8 cellular contexts compared by ENCODE assay signal in the genomic region with DNA sequence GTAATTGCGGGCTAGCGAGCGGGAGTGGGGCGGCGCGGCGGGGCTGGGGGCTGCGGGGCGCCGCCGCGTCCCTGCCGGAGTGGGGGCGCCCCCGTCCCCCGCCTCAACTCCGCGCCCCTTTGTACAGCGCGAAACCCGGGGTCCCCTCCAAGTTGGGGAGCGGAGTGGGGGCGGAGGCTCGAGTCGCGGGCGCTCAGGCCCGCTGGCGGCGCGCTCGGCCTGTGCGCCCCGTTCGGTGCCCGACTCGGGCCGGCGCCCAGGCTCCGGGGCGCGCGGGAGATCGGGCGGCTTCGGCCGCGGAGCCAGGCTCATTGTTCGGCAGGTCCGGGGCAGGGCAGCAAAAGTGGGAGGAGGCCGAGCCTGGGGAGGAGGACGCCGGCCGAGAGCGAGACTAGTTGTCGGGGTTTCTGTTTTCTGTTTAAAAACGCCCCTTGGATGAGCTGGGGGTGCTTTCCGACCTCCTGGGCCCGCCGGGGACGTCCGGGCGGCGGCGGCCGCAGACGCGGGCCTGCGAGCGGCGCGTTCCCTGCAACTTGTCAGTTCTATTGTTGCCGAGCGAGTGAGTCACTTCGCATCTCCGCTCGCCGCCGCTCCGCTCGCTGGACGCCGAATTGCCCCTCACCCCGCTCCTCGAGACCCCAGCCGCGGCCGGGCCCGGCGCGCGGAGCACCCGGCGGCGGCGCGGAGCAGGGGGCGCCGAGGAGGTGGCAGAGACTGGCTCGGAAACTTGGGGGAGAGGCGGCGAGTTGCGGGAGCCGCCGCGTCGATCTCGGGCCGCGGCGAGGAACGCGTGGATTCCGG. TPM values are rescaled to one million over a fixed set of nuclear protein-coding genes. Genes with fewer than 3 reads are reported as not detected.
DNase-seq lines count a peak whose midpoint lies in the region; ATAC-seq, FAIRE-seq and TF ChIP-seq lines count a peak whose summit lies in the region.

No MANE protein-coding gene starts in this region.

- H3K36me3 ChIP-seq in OCI-LY1 (ENCODE audit: insufficient read depth, low read length) (peaks cover 31% of the 10 kb centered on the region), stomach smooth muscle (ENCODE audit: control insufficient read depth in 2 of 2, insufficient read depth in 2 of 2, low read length in 2 of 2) (no peaks in the 10 kb centered on the region)

- no peak for FAIRE-seq in A549 (lab: Jason Lieb, UNC)

- peak in 1 of 2 experiments; percentile 14; a peak in 1 of 5 replicates for TF ChIP-seq RAD21 in A549 (conservative IDR thresholded peaks at IDR 0.05 in 1 of 2, IDR thresholded peaks at IDR 0.05 in 1 of 2)

- peak overlapping the region; percentile 82 for H3K4me2 ChIP-seq in A549
- peak overlapping the region; percentile 77 for H3K4me2 ChIP-seq in OCI-LY1 (ENCODE audit: low read length)

- no peak for TF ChIP-seq EP300 in A549 (IDR thresholded peaks at IDR 0.05)

- H3K27me3 Mint-ChIP-seq in activated T-helper 17 cell treated with anti-CD3 and anti-CD28 coated beads, Interleukin-2, amount 50 U/mL, for 72 hours = no peaks in the 10 kb centered on the region
- no peaks in the 10 kb centered on the region for H3K27me3 Mint-ChIP-seq in nephron (ENCODE audit: low read depth)

- H3K4me1 Mint-ChIP-seq in activated T-helper 17 cell treated with anti-CD3 and anti-CD28 coated beads, Interleukin-2, amount 50 U/mL, for 72 hours = peaks cover 21% of the 10 kb centered on the region
- peaks cover 49% of the 10 kb centered on the region for H3K4me1 Mint-ChIP-seq in nephron

- H3K4me3 ChIP-seq in A549 = peak overlapping the region; percentile 99
- H3K4me3 ChIP-seq in OCI-LY1 (ENCODE audit: low read depth, low read length, poor library complexity, severe bottlenecking) = peak overlapping the region; percentile 69
- H3K4me3 ChIP-seq in stomach smooth muscle (ENCODE audit: low read length in 2 of 2) = peak overlapping the region; percentile 83 to 89

- no peaks in the 10 kb centered on the region for H3K9me2 ChIP-seq in OCI-LY1 (ENCODE audit: low read depth, low read length)

- peak overlapping the region; percentile 76 for H3K27ac Mint-ChIP-seq in activated T-helper 17 cell treated with anti-CD3 and anti-CD28 coated beads, Interleukin-2, amount 50 U/mL, for 72 hours
- H3K27ac Mint-ChIP-seq in nephron = peak overlapping the region; percentile 96 to 97 (median 97)

- POLR2A ChIA-PET in A549 (lab: Yijun Ruan, JAX) = interaction anchor here (0.7 to 3.4 kb wide), 10 partner anchors 10 to 217 kb away, joined by 3 to 81 read pairs (median 3); a partner anchor contains a TSS

- peaks cover 51% of the 10 kb centered on the region for H3K4me1 ChIP-seq in A549
- peaks cover 51% of the 10 kb centered on the region for H3K4me1 ChIP-seq in OCI-LY1 (ENCODE audit: insufficient read depth, low read length, severe bottlenecking)
- H3K4me1 ChIP-seq in stomach smooth muscle (ENCODE audit: control insufficient read depth, insufficient read depth, low read length) = peaks cover 13% of the 10 kb centered on the region

- H3K27ac ChIP-seq in A549 (peak overlapping the region; percentile 96 to 99), OCI-LY1 (ENCODE audit: low read depth, low read length, poor library complexity, severe bottlenecking) (peak overlapping the region; percentile 72), stomach smooth muscle (ENCODE audit: low read length) (peak overlapping the region; percentile 93)

- H3K9ac ChIP-seq in OCI-LY1 (ENCODE audit: low read length) (peak overlapping the region; percentile 95), stomach smooth muscle (ENCODE audit: low read length in 2 of 2) (peak overlapping the region; percentile 84 to 91)

- peak; percentile 61 for TF ChIP-seq POLR2A in A549 (IDR thresholded peaks at IDR 0.05; ENCODE audit: low read length)

- no peak overlapping the region for H2AFZ ChIP-seq in OCI-LY1 (ENCODE audit: low read length)

- CTCF ChIA-PET in A549 (lab: Yijun Ruan, JAX) = interaction anchor here (0.6 to 3.0 kb wide), 31 partner anchors 8 to 608 kb away, joined by 3 to 20 read pairs (median 5); no protein-coding TSS in a partner anchor

- H3K4me3 Mint-ChIP-seq in activated T-helper 17 cell treated with anti-CD3 and anti-CD28 coated beads, Interleukin-2, amount 50 U/mL, for 72 hours = peak overlapping the region; percentile 80
- peak overlapping the region; percentile 93 to 97 (median 94) for H3K4me3 Mint-ChIP-seq in nephron

- peaks cover 36% of the 10 kb centered on the region for H3K36me3 Mint-ChIP-seq in activated T-helper 17 cell treated with anti-CD3 and anti-CD28 coated beads, Interleukin-2, amount 50 U/mL, for 72 hours (ENCODE audit: low read depth)
- H3K36me3 Mint-ChIP-seq in nephron (ENCODE audit: low read depth) = peaks cover 64% of the 10 kb centered on the region

- ATAC-seq in A549 (peak; percentile 36 to 61), GM18511 (IDR thresholded peaks at IDR 0.05; ENCODE audit: unreplicated experiment) (peak; percentile 33), HG03025 (IDR thresholded peaks at IDR 0.05; ENCODE audit: low FRiP score, unreplicated experiment) (peak; percentile 41)
- ATAC-seq in activated T-helper 17 cell treated with anti-CD3 and anti-CD28 coated beads, Interleukin-2, amount 50 U/mL, for 72 hours (replicated peaks) = peak; percentile 47

- H3K9me3 Mint-ChIP-seq in activated T-helper 17 cell treated with anti-CD3 and anti-CD28 coated beads, Interleukin-2, amount 50 U/mL, for 72 hours = no peaks in the 10 kb centered on the region
- peaks cover 13% of the 10 kb centered on the region for H3K9me3 Mint-ChIP-seq in nephron

- peaks cover 53% of the 10 kb centered on the region for H3K79me2 ChIP-seq in OCI-LY1 (ENCODE audit: insufficient read depth, low read length)

- no peak; the same call in 2 of the 3 replicates for TF ChIP-seq CTCF in A549 (IDR thresholded peaks at IDR 0.05)
- TF ChIP-seq CTCF in OCI-LY1 (IDR thresholded peaks at IDR 0.05; ENCODE audit: low read length) = no peak
- TF ChIP-seq CTCF in nephron (IDR thresholded peaks at IDR 0.05; ENCODE audit: unreplicated experiment in 3 of 3) = no peak

- no peaks in the 10 kb centered on the region for H4K20me1 ChIP-seq in OCI-LY1 (ENCODE audit: insufficient read depth, low read length)

- H3K27me3 ChIP-seq in OCI-LY1 (ENCODE audit: insufficient read depth, low read length) (no peaks in the 10 kb centered on the region), stomach smooth muscle (ENCODE audit: control insufficient read depth in 1 of 2, insufficient read depth in 2 of 2, low read length in 2 of 2) (no peaks in the 10 kb centered on the region)

- WGBS in A549 (ENCODE audit: missing lambda C conversion rate) = under 1% methylated on average over 58 of the region's 114 CpGs

- H3K9me3 ChIP-seq in A549 (no peaks in the 10 kb centered on the region), OCI-LY1 (ENCODE audit: low read length) (no peaks in the 10 kb centered on the region), stomach smooth muscle (ENCODE audit: control insufficient read depth in 2 of 2, low read length in 2 of 2) (no peaks in the 10 kb centered on the region)

- no peaks in the 10 kb centered on the region for H3F3A ChIP-seq in OCI-LY1 (ENCODE audit: insufficient read depth, low read length)

- DNase-seq in A549 (ENCODE audit: low read depth in 1 of 2, low spot score in 1 of 2) (peak; percentile 59 to 75), fibroblast of gingiva (ENCODE audit: low read depth) (peak; percentile 60)

TF ChIP-seq in A549, 52 proteins besides CTCF, POLR2A, EP300 and RAD21 (continues in another document):
- TF ChIP-seq POLR2AphosphoS2 (conservative IDR thresholded peaks at IDR 0.05; ENCODE audit: low read length) = no peak
- TF ChIP-seq MYC (IDR thresholded peaks at IDR 0.05; ENCODE audit: borderline replicate concordance, low read length) = 0 out of 2 replicates have a peak, but pooled peaks have one; percentile 26
- peak in 1 of 2 experiments; percentile 25; a peak in 1 of 5 replicates for TF ChIP-seq JUN (IDR thresholded peaks at IDR 0.05)
- TF ChIP-seq, protein P1, sequence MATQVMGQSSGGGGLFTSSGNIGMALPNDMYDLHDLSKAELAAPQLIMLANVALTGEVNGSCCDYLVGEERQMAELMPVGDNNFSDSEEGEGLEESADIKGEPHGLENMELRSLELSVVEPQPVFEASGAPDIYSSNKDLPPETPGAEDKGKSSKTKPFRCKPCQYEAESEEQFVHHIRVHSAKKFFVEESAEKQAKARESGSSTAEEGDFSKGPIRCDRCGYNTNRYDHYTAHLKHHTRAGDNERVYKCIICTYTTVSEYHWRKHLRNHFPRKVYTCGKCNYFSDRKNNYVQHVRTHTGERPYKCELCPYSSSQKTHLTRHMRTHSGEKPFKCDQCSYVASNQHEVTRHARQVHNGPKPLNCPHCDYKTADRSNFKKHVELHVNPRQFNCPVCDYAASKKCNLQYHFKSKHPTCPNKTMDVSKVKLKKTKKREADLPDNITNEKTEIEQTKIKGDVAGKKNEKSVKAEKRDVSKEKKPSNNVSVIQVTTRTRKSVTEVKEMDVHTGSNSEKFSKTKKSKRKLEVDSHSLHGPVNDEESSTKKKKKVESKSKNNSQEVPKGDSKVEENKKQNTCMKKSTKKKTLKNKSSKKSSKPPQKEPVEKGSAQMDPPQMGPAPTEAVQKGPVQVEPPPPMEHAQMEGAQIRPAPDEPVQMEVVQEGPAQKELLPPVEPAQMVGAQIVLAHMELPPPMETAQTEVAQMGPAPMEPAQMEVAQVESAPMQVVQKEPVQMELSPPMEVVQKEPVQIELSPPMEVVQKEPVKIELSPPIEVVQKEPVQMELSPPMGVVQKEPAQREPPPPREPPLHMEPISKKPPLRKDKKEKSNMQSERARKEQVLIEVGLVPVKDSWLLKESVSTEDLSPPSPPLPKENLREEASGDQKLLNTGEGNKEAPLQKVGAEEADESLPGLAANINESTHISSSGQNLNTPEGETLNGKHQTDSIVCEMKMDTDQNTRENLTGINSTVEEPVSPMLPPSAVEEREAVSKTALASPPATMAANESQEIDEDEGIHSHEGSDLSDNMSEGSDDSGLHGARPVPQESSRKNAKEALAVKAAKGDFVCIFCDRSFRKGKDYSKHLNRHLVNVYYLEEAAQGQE (IDR thresholded peaks at IDR 0.05) = no peak
- TF ChIP-seq, protein P2, sequence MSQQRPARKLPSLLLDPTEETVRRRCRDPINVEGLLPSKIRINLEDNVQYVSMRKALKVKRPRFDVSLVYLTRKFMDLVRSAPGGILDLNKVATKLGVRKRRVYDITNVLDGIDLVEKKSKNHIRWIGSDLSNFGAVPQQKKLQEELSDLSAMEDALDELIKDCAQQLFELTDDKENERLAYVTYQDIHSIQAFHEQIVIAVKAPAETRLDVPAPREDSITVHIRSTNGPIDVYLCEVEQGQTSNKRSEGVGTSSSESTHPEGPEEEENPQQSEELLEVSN (IDR thresholded peaks at IDR 0.05; ENCODE audit: borderline replicate concordance, low read depth) = peak; percentile 52; the same call in 1 of the 2 replicates

RNA-seq across cellular contexts. Expression of a gene that starts 0.7 kb away (rescaled TPM):
- polyA plus RNA-seq in A549 (2011; rRNA removed) = 121 and 165 TPM in 2 replicates
- 28.5 and 37.2 TPM in 2 replicates for polyA plus RNA-seq in A549 (2012; cell fraction: cytosol; rRNA removed)
- polyA plus RNA-seq in A549 (2012; cell fraction: nucleus; rRNA removed) = 18.7 and 21.9 TPM in 2 replicates
- polyA plus RNA-seq in A549 (2017; fragmentation: RNase III; extraction: RNeasy Plus Mini Kit Qiagen cat#74134 plus additional on column Dnase treatment) = 34.1 to 36.3 TPM (median 35.5 TPM) in 3 replicates
- 247 and 252 TPM in 2 replicates for polyA minus RNA-seq in A549 (2011; rRNA and poly(A)+ RNA removed)
- total RNA-seq in activated T-helper 17 cell treated with anti-CD3 and anti-CD28 coated beads, Interleukin-2, amount 50 U/mL, for 72 hours = 10 to 100 TPM; 48.3 to 74.2 TPM

Comparison
In these comparisons a context has a peak if more than half of its experiments do, and no peak if none do; other contexts are left out.
1. Peak in every context shown above with its lines: DNase-seq, ATAC-seq, H3K4me3 ChIP-seq and H3K27ac ChIP-seq.